ENCODE assay signal across 21 cellular contexts in the genomic region with DNA sequence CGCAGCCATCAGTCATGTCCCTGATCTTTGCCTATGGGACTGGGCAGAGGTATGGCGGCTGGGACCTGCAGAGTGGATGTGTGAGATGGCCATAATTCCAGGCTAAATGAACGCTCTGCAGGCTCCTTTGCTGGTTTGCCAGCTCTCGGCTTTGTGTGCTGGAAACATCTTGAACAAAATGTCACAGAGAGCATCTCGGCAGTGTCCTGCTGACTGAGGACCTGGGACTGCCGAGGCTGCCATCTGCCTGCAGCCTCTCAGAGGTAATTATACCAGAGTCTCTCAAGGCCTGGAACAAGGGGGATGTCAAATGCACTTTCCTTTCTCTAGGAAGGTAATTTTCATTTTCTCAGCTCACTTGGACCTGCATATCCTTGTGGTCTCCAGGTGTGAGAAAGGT.
DNase-seq lines count a peak whose midpoint lies in the region; ATAC-seq and TF ChIP-seq lines count a peak whose summit lies in the region.
"Had no signal": no experiment of that assay in that cellular context is flagged by ENCODE, and none has a peak within 500 bp of the region (broad histone marks: within the 10 kb centered on the region; RNA-seq: fewer than 3 reads in every experiment).

No MANE protein-coding gene starts in this region.

- no peak overlapping the region for H3K4me3 Mint-ChIP-seq in chondrocyte (ENCODE audit: unreplicated experiment)
- H3K4me3 Mint-ChIP-seq in stimulated activated naive B cell treated with anti-CD40 and anti-IgM and Interleukin-4, amounts not matched to agents 10 μg/mL and 1 μg/mL and 100 μg/mL, for 72 hours, result no peak overlapping the region
- H3K4me3 Mint-ChIP-seq: CD14-positive monocyte; CD4-positive, alpha-beta T cell; CD8-positive, alpha-beta memory T cell had no signal

- peaks cover 3% of the 10 kb centered on the region for H3K4me1 Mint-ChIP-seq in chondrocyte (ENCODE audit: low read depth)
- H3K4me1 Mint-ChIP-seq in stimulated activated naive B cell treated with anti-CD40 and anti-IgM and Interleukin-4, amounts not matched to agents 10 μg/mL and 1 μg/mL and 100 μg/mL, for 72 hours, result peaks cover 3 to 5% of the 10 kb centered on the region in 2 donors
- H3K4me1 Mint-ChIP-seq: CD8-positive, alpha-beta memory T cell had no signal

- no peak overlapping the region for H2BK120ac ChIP-seq in IMR-90 (ENCODE audit: low read depth, low read length)

- dilution Hi-C loops in IMR-90 (cut with HindIII; ENCODE audit: low sequenced_read_pairs, unreplicated experiment), result no loop called here

- no peak overlapping the region for H2AK9ac ChIP-seq in IMR-90 (replicated peaks; ENCODE audit: low read depth, low read length, poor library complexity)

- TF ChIP-seq EP300 in sigmoid colon (IDR thresholded peaks at IDR 0.05), result no peak

- H3K4ac ChIP-seq in IMR-90 (ENCODE audit: low read depth, low read length), result no peak overlapping the region

- H3K9me3 Mint-ChIP-seq in chondrocyte (ENCODE audit: low read depth), result no peaks in the 10 kb centered on the region
- no peaks in the 10 kb centered on the region for H3K9me3 Mint-ChIP-seq in stimulated activated naive B cell treated with anti-CD40 and anti-IgM and Interleukin-4, amounts not matched to agents 10 μg/mL and 1 μg/mL and 100 μg/mL, for 72 hours
- H3K9me3 Mint-ChIP-seq: CD14-positive monocyte; CD4-positive, alpha-beta T cell had no signal

- no peak overlapping the region for H4K8ac ChIP-seq in IMR-90 (ENCODE audit: low read depth in 2 of 2, low read length in 2 of 2)

- no peak for TF ChIP-seq RAD21 in IMR-90 (IDR thresholded peaks at IDR 0.05; ENCODE audit: low read length)

- H3K4me3 ChIP-seq in IMR-90 (ENCODE audit: insufficient read depth, low read depth, low read length) (no peak overlapping the region), WERI-Rb-1 (ENCODE audit: low read depth, low read length) (no peak overlapping the region), sigmoid colon (no peak overlapping the region)
- H3K4me3 ChIP-seq: A549; BLaER1 treated with 17β-estradiol and CSF1 and Interleukin-3, amounts not matched to agents 10 nM and 100 nM; GM23248 had no signal

- no peak for ATAC-seq in IMR-90 (ENCODE audit: low read depth)
- no peak for ATAC-seq in stimulated activated naive B cell treated with anti-CD40 and anti-IgM and Interleukin-4, amounts not matched to agents 10 μg/mL and 1 μg/mL and 100 μg/mL, for 72 hours (replicated peaks)
- ATAC-seq: A549 had no signal

- H3K27ac Mint-ChIP-seq in chondrocyte (ENCODE audit: unreplicated experiment), result no peak overlapping the region
- peak overlapping the region; percentile 66 for H3K27ac Mint-ChIP-seq in stimulated activated naive B cell treated with anti-CD40 and anti-IgM and Interleukin-4, amounts not matched to agents 10 μg/mL and 1 μg/mL and 100 μg/mL, for 72 hours
- H3K27ac Mint-ChIP-seq: CD14-positive monocyte; CD4-positive, alpha-beta T cell; CD8-positive, alpha-beta memory T cell had no signal

- no peaks in the 10 kb centered on the region for H3K79me1 ChIP-seq in IMR-90 (ENCODE audit: low read depth in 1 of 2, low read length in 2 of 2)

- H3K4me1 ChIP-seq in IMR-90 (ENCODE audit: control insufficient read depth, insufficient read depth, low read length) (no peaks in the 10 kb centered on the region), sigmoid colon (no peaks in the 10 kb centered on the region)
- H3K4me1 ChIP-seq: A549, BE2C had no signal

- intact Hi-C loops in IMR-90 (cut with micrococcal nuclease), result no loop called here
- intact Hi-C loops in sigmoid colon (cut with DNase I), result no loop called here

- in situ Hi-C loops in IMR-90 (cut with MboI; ENCODE audit: low sequenced_read_pairs), result no loop called here

- H3K9ac ChIP-seq in IMR-90 (ENCODE audit: low read depth, low read length), result no peak overlapping the region
- H3K9ac ChIP-seq: BLaER1 treated with 17β-estradiol and CSF1 and Interleukin-3, amounts not matched to agents 10 nM and 100 nM; GM23248 had no signal

- peaks cover 8% of the 10 kb centered on the region for H3K27me3 Mint-ChIP-seq in chondrocyte (ENCODE audit: low read depth)
- peaks cover 0 to 3% of the 10 kb centered on the region in 2 donors for H3K27me3 Mint-ChIP-seq in stimulated activated naive B cell treated with anti-CD40 and anti-IgM and Interleukin-4, amounts not matched to agents 10 μg/mL and 1 μg/mL and 100 μg/mL, for 72 hours
- H3K27me3 Mint-ChIP-seq: CD4-positive, alpha-beta T cell had no signal

- DNase-seq in IMR-90, result no peak
- peak; percentile 96 for DNase-seq in cerebellar cortex (ENCODE audit: low spot score)
- DNase-seq in chondrocyte (ENCODE audit: low spot score), result peak; percentile 55
- no peak for DNase-seq in stimulated activated naive B cell treated with anti-CD40 and anti-IgM and Interleukin-4, amounts not matched to agents 10 μg/mL and 1 μg/mL and 100 μg/mL, for 72 hours
- no peak for DNase-seq in WERI-Rb-1
- DNase-seq in stimulated activated CD4-positive, alpha-beta T cell treated with anti-CD3 and anti-CD28 coated beads, Interleukin-15, amount 100 ng/mL, for 24 hours, result no peak
- no peak for DNase-seq in sigmoid colon
- DNase-seq: 8988T; ACHN; AML-193; BE2C; CD4-positive, alpha-beta T cell; CD8-positive, alpha-beta memory T cell; DMS53; DMS79 treated with DMSO at 0.1 percent for 48 hours; GM23248; H7; HCEC 1CT had no signal

- H3K9me1 ChIP-seq in IMR-90 (ENCODE audit: insufficient read depth, low read length), result no peaks in the 10 kb centered on the region

- H2BK20ac ChIP-seq in IMR-90 (ENCODE audit: low read depth, low read length), result no peak overlapping the region

- H2AFZ ChIP-seq in IMR-90 (replicated peaks; ENCODE audit: low read length, poor library complexity), result peak overlapping the region; percentile 33
- H2AFZ ChIP-seq: GM23248 had no signal

- 73% methylated on average over 4 of the region's 6 CpGs; no CpG with 5 or more reads in 1 of the 2 experiments for WGBS in IMR-90 (ENCODE audit: extremely low coverage in 2 of 2, insufficient read length in 1 of 2), 2 experiments
- WGBS in sigmoid colon, 2 donors, result 89 to 93% methylated on average over 6 of the region's 6 CpGs

- H4K5ac ChIP-seq in IMR-90 (ENCODE audit: low read depth, low read length), result no peak overlapping the region

- no peak overlapping the region for H3K4me2 ChIP-seq in IMR-90 (ENCODE audit: low read depth, low read length)
- H3K4me2 ChIP-seq: A549; BLaER1 treated with 17β-estradiol and CSF1 and Interleukin-3, amounts not matched to agents 10 nM and 100 nM had no signal

- no peak overlapping the region for H3K18ac ChIP-seq in IMR-90 (ENCODE audit: low read depth, low read length)

- no peak overlapping the region for H3K14ac ChIP-seq in IMR-90 (replicated peaks; ENCODE audit: low read depth, low read length)

- H3K56ac ChIP-seq in IMR-90 (ENCODE audit: extremely low read depth, insufficient read depth, low read length), result no peak overlapping the region

- no peak overlapping the region for H2BK5ac ChIP-seq in IMR-90 (ENCODE audit: low read depth, low read length, poor library complexity, severe bottlenecking)

- H4K91ac ChIP-seq in IMR-90 (ENCODE audit: insufficient read depth, low read depth, low read length), result no peak overlapping the region

- no peaks in the 10 kb centered on the region for H3K27me3 ChIP-seq in IMR-90 (ENCODE audit: control insufficient read depth, insufficient read depth, low read length)
- no peaks in the 10 kb centered on the region for H3K27me3 ChIP-seq in WERI-Rb-1 (ENCODE audit: insufficient read depth, low read depth, severe bottlenecking)
- no peaks in the 10 kb centered on the region for H3K27me3 ChIP-seq in sigmoid colon
- H3K27me3 ChIP-seq: BE2C; BLaER1 treated with 17β-estradiol and CSF1 and Interleukin-3, amounts not matched to agents 10 nM and 100 nM had no signal

- TF ChIP-seq POLR2A in IMR-90 (IDR thresholded peaks at IDR 0.05; ENCODE audit: low read depth, low read length) (no peak), sigmoid colon (IDR thresholded peaks at IDR 0.05) (no peak)

- H4K20me1 ChIP-seq in IMR-90 (ENCODE audit: insufficient read depth, low read length), result no peaks in the 10 kb centered on the region
- H4K20me1 ChIP-seq: BLaER1 treated with 17β-estradiol and CSF1 and Interleukin-3, amounts not matched to agents 10 nM and 100 nM had no signal

- H3K9me3 ChIP-seq in IMR-90 (ENCODE audit: control insufficient read depth, insufficient read depth, low read length) (no peaks in the 10 kb centered on the region), WERI-Rb-1 (ENCODE audit: severe bottlenecking) (no peaks in the 10 kb centered on the region), sigmoid colon (no peaks in the 10 kb centered on the region)
- H3K9me3 ChIP-seq: A549; BE2C; BLaER1 treated with 17β-estradiol and CSF1 and Interleukin-3, amounts not matched to agents 10 nM and 100 nM had no signal

- TF ChIP-seq CTCF in IMR-90 (conservative IDR thresholded peaks at IDR 0.05; ENCODE audit: low read depth, low read length) (no peak), chondrocyte (IDR thresholded peaks at IDR 0.05) (no peak), WERI-Rb-1 (IDR thresholded peaks at IDR 0.05; ENCODE audit: low read depth, low read length) (no peak), sigmoid colon (IDR thresholded peaks at IDR 0.05) (no peak)

- POLR2A ChIA-PET in IMR-90 (lab: Charles Lee; ENCODE audit: unreplicated experiment), result no interaction called here

- H3K23ac ChIP-seq in IMR-90 (ENCODE audit: low read depth, low read length), result no peak overlapping the region

- no peak overlapping the region for H2AK5ac ChIP-seq in IMR-90 (ENCODE audit: low read depth, low read length)

- no peaks in the 10 kb centered on the region for H3K36me3 ChIP-seq in IMR-90 (ENCODE audit: control insufficient read depth, insufficient read depth, low read length)
- H3K36me3 ChIP-seq in WERI-Rb-1, result no peaks in the 10 kb centered on the region
- no peaks in the 10 kb centered on the region for H3K36me3 ChIP-seq in sigmoid colon
- H3K36me3 ChIP-seq: BE2C; BLaER1 treated with 17β-estradiol and CSF1 and Interleukin-3, amounts not matched to agents 10 nM and 100 nM had no signal

- no peak overlapping the region for H3K27ac ChIP-seq in IMR-90 (ENCODE audit: insufficient read depth, low read length)
- no peak overlapping the region for H3K27ac ChIP-seq in WERI-Rb-1
- H3K27ac ChIP-seq in sigmoid colon, result no peak overlapping the region
- H3K27ac ChIP-seq: A549; BLaER1 treated with 17β-estradiol and CSF1 and Interleukin-3, amounts not matched to agents 10 nM and 100 nM; GM23248 had no signal

- no peak overlapping the region for H2BK15ac ChIP-seq in IMR-90 (ENCODE audit: low read depth, low read length)

- CTCF ChIA-PET in IMR-90 (lab: Yijun Ruan, JAX), result no interaction called here

- H3K36me3 Mint-ChIP-seq in chondrocyte (ENCODE audit: low read depth), result no peaks in the 10 kb centered on the region
- H3K36me3 Mint-ChIP-seq in stimulated activated naive B cell treated with anti-CD40 and anti-IgM and Interleukin-4, amounts not matched to agents 10 μg/mL and 1 μg/mL and 100 μg/mL, for 72 hours, result no peaks in the 10 kb centered on the region
- H3K36me3 Mint-ChIP-seq: CD14-positive monocyte; CD8-positive, alpha-beta memory T cell had no signal

- no TSS peak for BruUV-seq in IMR-90 (replicated peaks; lab: Mats Ljungman, UMichigan)

TF ChIP-seq in IMR-90, 13 proteins besides CTCF, POLR2A, EP300 and RAD21 (continues in another document):
- TF ChIP-seq RCOR1 (IDR thresholded peaks at IDR 0.05; ENCODE audit: insufficient replicate concordance, low read length) (no peak), NFE2L2 (IDR thresholded peaks at IDR 0.05; ENCODE audit: low read depth, low read length) (no peak)

Comparison
In these comparisons a context has a peak if more than half of its experiments do, and no peak if none do; other contexts are left out.
1. DNase-seq: peak in cerebellar cortex (single experiment) and chondrocyte (single experiment); none in IMR-90 (single experiment), stimulated activated naive B cell treated with anti-CD40 and anti-IgM and Interleukin-4, amounts not matched to agents 10 μg/mL and 1 μg/mL and 100 μg/mL, for 72 hours (single experiment), WERI-Rb-1 (single experiment), stimulated activated CD4-positive, alpha-beta T cell treated with anti-CD3 and anti-CD28 coated beads, Interleukin-15, amount 100 ng/mL, for 24 hours (single experiment) and sigmoid colon (single experiment).